ENCODE assay signal across 10 cellular contexts in the genomic region with DNA sequence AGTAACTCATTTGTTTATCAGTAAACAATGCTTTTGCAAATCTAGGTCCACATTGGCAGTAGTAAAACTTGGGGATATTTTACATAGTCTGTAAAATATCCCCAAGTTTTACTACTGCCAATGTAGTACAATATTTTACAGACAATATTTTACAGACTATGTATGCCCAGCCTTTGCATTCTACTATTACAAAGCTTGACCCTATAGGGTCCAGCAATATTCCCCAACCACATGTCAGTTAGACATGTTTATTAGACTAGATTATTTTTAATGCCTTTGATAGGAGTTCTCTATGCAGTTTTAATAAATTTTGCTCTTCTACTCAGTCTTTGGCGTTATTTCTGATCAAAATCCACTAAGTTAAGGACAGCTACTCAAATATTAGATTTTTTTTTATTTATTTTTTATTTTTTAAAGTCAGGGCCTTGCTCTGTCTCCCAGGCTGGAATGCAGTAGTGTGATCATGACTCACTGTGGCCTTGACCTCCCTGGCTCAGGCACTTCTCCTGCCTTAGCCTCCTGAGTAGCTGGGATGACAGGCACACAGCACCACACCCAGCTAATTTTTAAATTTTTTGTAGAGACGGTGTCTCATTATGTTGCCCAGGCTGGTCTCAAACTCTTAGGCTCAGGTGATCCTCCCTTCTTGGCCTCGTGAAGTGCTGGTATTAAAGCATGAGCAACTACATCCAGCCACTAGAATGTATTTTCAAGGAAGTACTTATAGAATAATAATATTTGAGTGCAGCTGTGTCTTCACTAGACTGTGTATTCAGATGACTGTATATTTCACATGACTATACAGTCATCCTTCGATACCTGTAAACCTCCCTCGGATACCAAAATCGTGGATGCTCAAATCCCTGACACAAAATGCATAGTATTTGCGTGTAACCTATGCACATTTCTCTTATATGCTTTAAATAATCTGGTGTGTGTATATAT. TPM values are rescaled to one million over a fixed set of nuclear protein-coding genes. Genes with fewer than 3 reads are reported as not detected.
DNase-seq lines count a peak whose midpoint lies in the region; ATAC-seq, FAIRE-seq and TF ChIP-seq lines count a peak whose summit lies in the region.
"Had no signal": no experiment of that assay in that cellular context is flagged by ENCODE, and none has a peak within 500 bp of the region (broad histone marks: within the 10 kb centered on the region; RNA-seq: fewer than 3 reads in every experiment).

No MANE protein-coding gene starts in this region.

- TF ChIP-seq CTCF in A549 (IDR thresholded peaks at IDR 0.05) (no peak), Panc1 (IDR thresholded peaks at IDR 0.05) (no peak)

- ATAC-seq in A549 (peak; percentile 90 to 93), Panc1 (peak; percentile 97), esophagus mucosa (peak; percentile 64), GM21737 (IDR thresholded peaks at IDR 0.05; ENCODE audit: unreplicated experiment) (no peak)

- H3K27ac ChIP-seq in A549, result peak overlapping the region; percentile 73 to 86
- H3K27ac ChIP-seq in Panc1 (ENCODE audit: low read length), result peak overlapping the region; percentile 60

- H3K9me3 ChIP-seq in A549 (no peaks in the 10 kb centered on the region), Panc1 (ENCODE audit: control insufficient read depth, insufficient read depth, low read depth, low read length) (no peaks in the 10 kb centered on the region)

- POLR2A ChIA-PET in A549 (lab: Yijun Ruan, JAX), result interaction anchor here (1.6 kb wide), 1 partner anchor 14 kb away, joined by 16 read pairs; no protein-coding TSS in a partner anchor
- POLR2A ChIA-PET in Panc1 (lab: Charles Lee), result interaction anchor here (1.0 kb wide), 1 partner anchor 14 kb away, joined by 3 read pairs; no protein-coding TSS in a partner anchor

- intact Hi-C loops in Panc1 (cut with micrococcal nuclease; ENCODE audit: unreplicated experiment), result no loop called here

- TF ChIP-seq POLR2A in A549 (IDR thresholded peaks at IDR 0.05; ENCODE audit: low read length), result no peak

- H3K4me1 ChIP-seq in A549 (peaks cover 69% of the 10 kb centered on the region), Panc1 (ENCODE audit: control insufficient read depth, insufficient read depth, low read length) (peaks cover 22% of the 10 kb centered on the region)

- H3K36me3 ChIP-seq in Panc1 (ENCODE audit: control insufficient read depth, insufficient read depth, low read length), result peaks cover 29% of the 10 kb centered on the region

- H3K27me3 ChIP-seq in Panc1 (ENCODE audit: control insufficient read depth, insufficient read depth, low read length), result no peaks in the 10 kb centered on the region

- WGBS in A549 (ENCODE audit: missing lambda C conversion rate), result 31% methylated on average over 7 of the region's 7 CpGs

- in situ Hi-C loops in Panc1 (cut with HindIII; ENCODE audit: low pct_unique_long_range_greater_than_20kb, low sequenced_read_pairs), result no loop called here

- no peak for TF ChIP-seq RAD21 in A549 (conservative IDR thresholded peaks at IDR 0.05 in 1 of 2, IDR thresholded peaks at IDR 0.05 in 1 of 2)

- 0 out of 5 replicates have a peak, but pooled peaks of 1 of the 2 experiments have one; percentile 11 for TF ChIP-seq EP300 in A549 (IDR thresholded peaks at IDR 0.05)

- H3K4me3 ChIP-seq in A549, result no peak overlapping the region; the same call in 2 of the 3 replicates
- H3K4me3 ChIP-seq in Panc1 (ENCODE audit: low read depth in 2 of 2, low read length in 2 of 2), result peak overlapping the region in 1 of 2 experiments; percentile 19; a peak in 2 of 4 replicates

- DNase-seq in A549 (ENCODE audit: low read depth in 1 of 2, low spot score in 1 of 2) (peak in 1 of 2 experiments; percentile 53), Panc1 (ENCODE audit: low read depth, low spot score) (peak; percentile 93), mucosa of gallbladder (ENCODE audit: low spot score) (peak; percentile 62), C1 segment of cervical spinal cord (lab: John Stamatoyannopoulos, UW) (no peak), cerebellar nuclear complex (lab: John Stamatoyannopoulos, UW) (no peak)
- no peak for DNase-seq in activated CD4-positive, alpha-beta T cell treated with anti-CD3 and anti-CD28 coated beads, Interleukin-2, amount 50 U/mL, for 4 hours
- DNase-seq: NCI-H1048 had no signal

- no peak for FAIRE-seq in A549 (lab: Jason Lieb, UNC)
- FAIRE-seq: GM18507 had no signal

- CTCF ChIA-PET in A549 (lab: Yijun Ruan, JAX), result interaction anchor here (1.4 kb wide), 1 partner anchor 11 kb away, joined by 3 read pairs; no protein-coding TSS in a partner anchor
- CTCF ChIA-PET in Panc1 (lab: Charles Lee), result interaction anchor here (0.7 kb wide), 2 partner anchors 100 to 179 kb away, joined by 3 to 4 read pairs; no protein-coding TSS in a partner anchor

- BruUV-seq in Panc1 (replicated peaks; lab: Mats Ljungman, UMichigan), result no TSS peak

- H3K4me2 ChIP-seq in A549, result peak overlapping the region; percentile 66

TF ChIP-seq in A549, 52 proteins besides CTCF, POLR2A, EP300 and RAD21:
- TF ChIP-seq JUNB (IDR thresholded peaks at IDR 0.05), result peak; percentile 44; the same call in 1 of the 2 replicates
- TF ChIP-seq, protein P1, sequence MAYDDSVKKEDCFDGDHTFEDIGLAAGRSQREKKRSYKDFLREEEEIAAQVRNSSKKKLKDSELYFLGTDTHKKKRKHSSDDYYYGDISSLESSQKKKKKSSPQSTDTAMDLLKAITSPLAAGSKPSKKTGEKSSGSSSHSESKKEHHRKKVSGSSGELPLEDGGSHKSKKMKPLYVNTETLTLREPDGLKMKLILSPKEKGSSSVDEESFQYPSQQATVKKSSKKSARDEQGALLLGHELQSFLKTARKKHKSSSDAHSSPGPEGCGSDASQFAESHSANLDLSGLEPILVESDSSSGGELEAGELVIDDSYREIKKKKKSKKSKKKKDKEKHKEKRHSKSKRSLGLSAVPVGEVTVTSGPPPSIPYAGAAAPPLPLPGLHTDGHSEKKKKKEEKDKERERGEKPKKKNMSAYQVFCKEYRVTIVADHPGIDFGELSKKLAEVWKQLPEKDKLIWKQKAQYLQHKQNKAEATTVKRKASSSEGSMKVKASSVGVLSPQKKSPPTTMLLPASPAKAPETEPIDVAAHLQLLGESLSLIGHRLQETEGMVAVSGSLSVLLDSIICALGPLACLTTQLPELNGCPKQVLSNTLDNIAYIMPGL (CRISPR knock-in tag; IDR thresholded peaks at IDR 0.05; ENCODE audit: borderline replicate concordance), result no peak
- TF ChIP-seq FOSL2 (IDR thresholded peaks at IDR 0.05), result peak; percentile 54
- TF ChIP-seq FOSL2 (CRISPR knock-in tag; IDR thresholded peaks at IDR 0.05), result peak; percentile 65
- 0 out of 5 replicates have a peak, but pooled peaks of 1 of the 2 experiments have one; percentile 27 for TF ChIP-seq JUN (IDR thresholded peaks at IDR 0.05)

RNA-seq across cellular contexts. Expression of a gene that starts 19.8 kb away (rescaled TPM):
- polyA plus RNA-seq in A549 (2011; rRNA removed), result 13.1 and 22.6 TPM in 2 replicates
- 2.5 and 2.8 TPM in 2 replicates for polyA plus RNA-seq in A549 (2012; cell fraction: cytosol; rRNA removed)
- 1.4 and 2.4 TPM in 2 replicates for polyA plus RNA-seq in A549 (2012; cell fraction: nucleus; rRNA removed)
- 11.9 to 13.5 TPM (median 12.2 TPM) in 3 replicates for polyA plus RNA-seq in A549 (2017; fragmentation: RNase III; extraction: RNeasy Plus Mini Kit Qiagen cat#74134 plus additional on column Dnase treatment)
- polyA minus RNA-seq in A549 (2011; rRNA and poly(A)+ RNA removed), result 11.1 and 11.4 TPM in 2 replicates
- total RNA-seq in Panc1 (2021; ENCODE audit: unreplicated experiment), result 33.7 TPM
- 11.7 TPM for polyA plus RNA-seq in Panc1 (2012; ENCODE audit: insufficient read length)
- total RNA-seq in esophagus mucosa, result 17.1 TPM
- total RNA-seq in mucosa of gallbladder, result 38.5 TPM

RNA-seq across cellular contexts. Expression of a gene that starts 19.9 kb away (rescaled TPM):
- polyA plus RNA-seq in A549 (2011; rRNA removed), result 2.2 and 4.7 TPM in 2 replicates
- 0.13 and 0.17 TPM in 2 replicates for polyA plus RNA-seq in A549 (2012; cell fraction: cytosol; rRNA removed)
- 0.12 and 0.24 TPM in 2 replicates for polyA plus RNA-seq in A549 (2012; cell fraction: nucleus; rRNA removed)
- 1.0 to 2.2 TPM (median 1.3 TPM) in 3 replicates for polyA plus RNA-seq in A549 (2017; fragmentation: RNase III; extraction: RNeasy Plus Mini Kit Qiagen cat#74134 plus additional on column Dnase treatment)
- polyA minus RNA-seq in A549 (2011; rRNA and poly(A)+ RNA removed), result 0.62 and 1.3 TPM in 2 replicates
- total RNA-seq in Panc1 (2021; ENCODE audit: unreplicated experiment), result 7.2 TPM
- 3.4 TPM for polyA plus RNA-seq in Panc1 (2012; ENCODE audit: insufficient read length)
- 0.56 TPM for total RNA-seq in esophagus mucosa
- total RNA-seq in mucosa of gallbladder, result 17.1 TPM

Comparison
In these comparisons a context has a peak if more than half of its experiments do, and no peak if none do; other contexts are left out.
1. DNase-seq: peak in Panc1 (single experiment) and mucosa of gallbladder (single experiment); none in C1 segment of cervical spinal cord (0 of 14), activated CD4-positive, alpha-beta T cell treated with anti-CD3 and anti-CD28 coated beads, Interleukin-2, amount 50 U/mL, for 4 hours (0 of 2) and cerebellar nuclear complex (0 of 2).